Comparison of ENCODE assay signal across 1 cellular context in the genomic region with DNA sequence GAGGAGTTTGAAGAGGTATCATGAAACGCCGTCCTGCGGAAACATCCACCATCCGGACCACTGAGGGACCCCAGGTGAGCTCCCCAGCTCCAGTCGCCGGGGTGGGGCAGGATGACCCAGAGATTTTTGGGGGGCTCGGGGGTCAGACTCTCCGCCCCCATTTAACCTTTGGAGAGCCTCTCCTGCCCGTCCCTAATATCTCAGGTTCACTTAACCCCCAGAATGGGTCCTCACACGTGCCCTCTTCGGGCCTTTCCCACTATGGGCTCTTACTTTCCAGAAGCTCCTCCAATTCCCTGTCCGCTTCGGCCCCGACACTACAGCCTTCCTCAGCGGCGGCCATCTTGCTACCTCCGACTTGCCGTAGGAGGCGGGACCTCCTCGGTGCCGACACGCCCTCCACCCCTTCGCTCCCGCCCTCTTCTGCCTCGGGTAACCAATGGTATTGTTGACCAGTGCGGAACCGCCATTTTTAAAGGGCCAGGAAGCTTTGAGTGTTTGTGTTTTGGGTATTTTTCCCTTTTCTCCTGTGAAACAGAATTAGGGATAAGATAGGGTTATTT.
TF ChIP-seq lines count a peak whose summit lies in the region.

A gene with protein sequence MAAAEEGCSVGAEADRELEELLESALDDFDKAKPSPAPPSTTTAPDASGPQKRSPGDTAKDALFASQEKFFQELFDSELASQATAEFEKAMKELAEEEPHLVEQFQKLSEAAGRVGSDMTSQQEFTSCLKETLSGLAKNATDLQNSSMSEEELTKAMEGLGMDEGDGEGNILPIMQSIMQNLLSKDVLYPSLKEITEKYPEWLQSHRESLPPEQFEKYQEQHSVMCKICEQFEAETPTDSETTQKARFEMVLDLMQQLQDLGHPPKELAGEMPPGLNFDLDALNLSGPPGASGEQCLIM (minus strand): TSS at position 352 of the 563 bp plus-strand sequence. CDS start 9 bp downstream, at position 343.

TF ChIP-seq in K562, 482 proteins besides CTCF, POLR2A, EP300 and RAD21 (continued from another document and continues in another):
- TF ChIP-seq, protein P1, sequence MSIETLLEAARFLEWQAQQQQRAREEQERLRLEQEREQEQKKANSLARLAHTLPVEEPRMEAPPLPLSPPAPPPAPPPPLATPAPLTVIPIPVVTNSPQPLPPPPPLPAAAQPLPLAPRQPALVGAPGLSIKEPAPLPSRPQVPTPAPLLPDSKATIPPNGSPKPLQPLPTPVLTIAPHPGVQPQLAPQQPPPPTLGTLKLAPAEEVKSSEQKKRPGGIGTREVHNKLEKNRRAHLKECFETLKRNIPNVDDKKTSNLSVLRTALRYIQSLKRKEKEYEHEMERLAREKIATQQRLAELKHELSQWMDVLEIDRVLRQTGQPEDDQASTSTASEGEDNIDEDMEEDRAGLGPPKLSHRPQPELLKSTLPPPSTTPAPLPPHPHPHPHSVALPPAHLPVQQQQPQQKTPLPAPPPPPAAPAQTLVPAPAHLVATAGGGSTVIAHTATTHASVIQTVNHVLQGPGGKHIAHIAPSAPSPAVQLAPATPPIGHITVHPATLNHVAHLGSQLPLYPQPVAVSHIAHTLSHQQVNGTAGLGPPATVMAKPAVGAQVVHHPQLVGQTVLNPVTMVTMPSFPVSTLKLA (conservative IDR thresholded peaks at IDR 0.05), result peak; percentile 84 to 91
- TF ChIP-seq DIDO1 (tag; IDR thresholded peaks at IDR 0.05; ENCODE audit: low read depth), result peak; percentile 67
- TF ChIP-seq FOXK2 (conservative IDR thresholded peaks at IDR 0.05 in 1 of 2, IDR thresholded peaks at IDR 0.05 in 1 of 2; ENCODE audit: low read depth in 2 of 2), result peak; percentile 65 to 68; a peak in 2 of 4 replicates
- TF ChIP-seq BRD4 (IDR thresholded peaks at IDR 0.05), result peak; percentile 39; the same call in 1 of the 2 replicates
- peak; percentile 86; the same call in 1 of the 2 replicates for TF ChIP-seq PHF8 (IDR thresholded peaks at IDR 0.05; ENCODE audit: borderline replicate concordance, low read length)
- TF ChIP-seq SREBF2 (CRISPR knock-in tag; IDR thresholded peaks at IDR 0.05), result no peak
- no peak for TF ChIP-seq ZNF778 (CRISPR knock-in tag; IDR thresholded peaks at IDR 0.05)
- TF ChIP-seq POU5F1 (IDR thresholded peaks at IDR 0.05; ENCODE audit: borderline replicate concordance, low read depth, low read length, partially characterized antibody), result peak; percentile 64
- TF ChIP-seq, protein P2, sequence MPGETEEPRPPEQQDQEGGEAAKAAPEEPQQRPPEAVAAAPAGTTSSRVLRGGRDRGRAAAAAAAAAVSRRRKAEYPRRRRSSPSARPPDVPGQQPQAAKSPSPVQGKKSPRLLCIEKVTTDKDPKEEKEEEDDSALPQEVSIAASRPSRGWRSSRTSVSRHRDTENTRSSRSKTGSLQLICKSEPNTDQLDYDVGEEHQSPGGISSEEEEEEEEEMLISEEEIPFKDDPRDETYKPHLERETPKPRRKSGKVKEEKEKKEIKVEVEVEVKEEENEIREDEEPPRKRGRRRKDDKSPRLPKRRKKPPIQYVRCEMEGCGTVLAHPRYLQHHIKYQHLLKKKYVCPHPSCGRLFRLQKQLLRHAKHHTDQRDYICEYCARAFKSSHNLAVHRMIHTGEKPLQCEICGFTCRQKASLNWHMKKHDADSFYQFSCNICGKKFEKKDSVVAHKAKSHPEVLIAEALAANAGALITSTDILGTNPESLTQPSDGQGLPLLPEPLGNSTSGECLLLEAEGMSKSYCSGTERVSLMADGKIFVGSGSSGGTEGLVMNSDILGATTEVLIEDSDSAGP (CRISPR knock-in tag; IDR thresholded peaks at IDR 0.05), result peak; percentile 87
- TF ChIP-seq SIN3B (IDR thresholded peaks at IDR 0.05; ENCODE audit: low read depth), result peak; percentile 94
- no peak for TF ChIP-seq SMAD2 (IDR thresholded peaks at IDR 0.05; ENCODE audit: low read depth, low read length)
- TF ChIP-seq ILF3 (IDR thresholded peaks at IDR 0.05; ENCODE audit: borderline replicate concordance), result no peak
- peak; percentile 90 for TF ChIP-seq NFRKB (IDR thresholded peaks at IDR 0.05; ENCODE audit: low read depth)
- TF ChIP-seq CBFA2T2 (conservative IDR thresholded peaks at IDR 0.05), result no peak
- TF ChIP-seq ARID1B (IDR thresholded peaks at IDR 0.05), result no peak
- TF ChIP-seq, protein P3, sequence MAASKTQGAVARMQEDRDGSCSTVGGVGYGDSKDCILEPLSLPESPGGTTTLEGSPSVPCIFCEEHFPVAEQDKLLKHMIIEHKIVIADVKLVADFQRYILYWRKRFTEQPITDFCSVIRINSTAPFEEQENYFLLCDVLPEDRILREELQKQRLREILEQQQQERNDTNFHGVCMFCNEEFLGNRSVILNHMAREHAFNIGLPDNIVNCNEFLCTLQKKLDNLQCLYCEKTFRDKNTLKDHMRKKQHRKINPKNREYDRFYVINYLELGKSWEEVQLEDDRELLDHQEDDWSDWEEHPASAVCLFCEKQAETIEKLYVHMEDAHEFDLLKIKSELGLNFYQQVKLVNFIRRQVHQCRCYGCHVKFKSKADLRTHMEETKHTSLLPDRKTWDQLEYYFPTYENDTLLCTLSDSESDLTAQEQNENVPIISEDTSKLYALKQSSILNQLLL (CRISPR knock-in tag; IDR thresholded peaks at IDR 0.05; ENCODE audit: borderline replicate concordance), result no peak
- TF ChIP-seq MXI1 (IDR thresholded peaks at IDR 0.05; ENCODE audit: low read depth, low read length), result peak; percentile 65; the same call in 1 of the 2 replicates
- 0 out of 2 replicates have a peak, but pooled peaks have one; percentile 20 for TF ChIP-seq MYC (IDR thresholded peaks at IDR 0.05; ENCODE audit: low read depth, low read length)
- no peak for TF ChIP-seq MYC (CRISPR knock-in tag; IDR thresholded peaks at IDR 0.05; ENCODE audit: borderline replicate concordance, low read depth)
- peak; percentile 59 for TF ChIP-seq EP400 (IDR thresholded peaks at IDR 0.05)
- TF ChIP-seq POLR2G (IDR thresholded peaks at IDR 0.05; ENCODE audit: low read depth, low read length), result peak; percentile 84
- peak; percentile 90 for TF ChIP-seq KDM5B (IDR thresholded peaks at IDR 0.05; ENCODE audit: insufficient replicate concordance, low read depth, low read length)
- peak; percentile 89 for TF ChIP-seq TAF9B (IDR thresholded peaks at IDR 0.05; ENCODE audit: partially characterized antibody)
- TF ChIP-seq, protein P4, sequence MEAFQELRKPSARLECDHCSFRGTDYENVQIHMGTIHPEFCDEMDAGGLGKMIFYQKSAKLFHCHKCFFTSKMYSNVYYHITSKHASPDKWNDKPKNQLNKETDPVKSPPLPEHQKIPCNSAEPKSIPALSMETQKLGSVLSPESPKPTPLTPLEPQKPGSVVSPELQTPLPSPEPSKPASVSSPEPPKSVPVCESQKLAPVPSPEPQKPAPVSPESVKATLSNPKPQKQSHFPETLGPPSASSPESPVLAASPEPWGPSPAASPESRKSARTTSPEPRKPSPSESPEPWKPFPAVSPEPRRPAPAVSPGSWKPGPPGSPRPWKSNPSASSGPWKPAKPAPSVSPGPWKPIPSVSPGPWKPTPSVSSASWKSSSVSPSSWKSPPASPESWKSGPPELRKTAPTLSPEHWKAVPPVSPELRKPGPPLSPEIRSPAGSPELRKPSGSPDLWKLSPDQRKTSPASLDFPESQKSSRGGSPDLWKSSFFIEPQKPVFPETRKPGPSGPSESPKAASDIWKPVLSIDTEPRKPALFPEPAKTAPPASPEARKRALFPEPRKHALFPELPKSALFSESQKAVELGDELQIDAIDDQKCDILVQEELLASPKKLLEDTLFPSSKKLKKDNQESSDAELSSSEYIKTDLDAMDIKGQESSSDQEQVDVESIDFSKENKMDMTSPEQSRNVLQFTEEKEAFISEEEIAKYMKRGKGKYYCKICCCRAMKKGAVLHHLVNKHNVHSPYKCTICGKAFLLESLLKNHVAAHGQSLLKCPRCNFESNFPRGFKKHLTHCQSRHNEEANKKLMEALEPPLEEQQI (IDR thresholded peaks at IDR 0.05), result no peak
- TF ChIP-seq RFX1 (IDR thresholded peaks at IDR 0.05), result peak; percentile 51; the same call in 1 of the 2 replicates
- TF ChIP-seq, protein P5, sequence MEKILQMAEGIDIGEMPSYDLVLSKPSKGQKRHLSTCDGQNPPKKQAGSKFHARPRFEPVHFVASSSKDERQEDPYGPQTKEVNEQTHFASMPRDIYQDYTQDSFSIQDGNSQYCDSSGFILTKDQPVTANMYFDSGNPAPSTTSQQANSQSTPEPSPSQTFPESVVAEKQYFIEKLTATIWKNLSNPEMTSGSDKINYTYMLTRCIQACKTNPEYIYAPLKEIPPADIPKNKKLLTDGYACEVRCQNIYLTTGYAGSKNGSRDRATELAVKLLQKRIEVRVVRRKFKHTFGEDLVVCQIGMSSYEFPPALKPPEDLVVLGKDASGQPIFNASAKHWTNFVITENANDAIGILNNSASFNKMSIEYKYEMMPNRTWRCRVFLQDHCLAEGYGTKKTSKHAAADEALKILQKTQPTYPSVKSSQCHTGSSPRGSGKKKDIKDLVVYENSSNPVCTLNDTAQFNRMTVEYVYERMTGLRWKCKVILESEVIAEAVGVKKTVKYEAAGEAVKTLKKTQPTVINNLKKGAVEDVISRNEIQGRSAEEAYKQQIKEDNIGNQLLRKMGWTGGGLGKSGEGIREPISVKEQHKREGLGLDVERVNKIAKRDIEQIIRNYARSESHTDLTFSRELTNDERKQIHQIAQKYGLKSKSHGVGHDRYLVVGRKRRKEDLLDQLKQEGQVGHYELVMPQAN (IDR thresholded peaks at IDR 0.05; ENCODE audit: borderline replicate concordance), result peak; percentile 81
- peak; percentile 97 to 98; a peak in 3 of 4 replicates for TF ChIP-seq SIN3A (IDR thresholded peaks at IDR 0.05; ENCODE audit: borderline replicate concordance in 2 of 2, control insufficient read depth in 1 of 2, low read depth in 2 of 2, low read length in 2 of 2)
- TF ChIP-seq ETS2 (tag; IDR thresholded peaks at IDR 0.05; ENCODE audit: borderline replicate concordance, poor library complexity, severe bottlenecking), result no peak
- TF ChIP-seq, protein P6, sequence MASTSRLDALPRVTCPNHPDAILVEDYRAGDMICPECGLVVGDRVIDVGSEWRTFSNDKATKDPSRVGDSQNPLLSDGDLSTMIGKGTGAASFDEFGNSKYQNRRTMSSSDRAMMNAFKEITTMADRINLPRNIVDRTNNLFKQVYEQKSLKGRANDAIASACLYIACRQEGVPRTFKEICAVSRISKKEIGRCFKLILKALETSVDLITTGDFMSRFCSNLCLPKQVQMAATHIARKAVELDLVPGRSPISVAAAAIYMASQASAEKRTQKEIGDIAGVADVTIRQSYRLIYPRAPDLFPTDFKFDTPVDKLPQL (IDR thresholded peaks at IDR 0.05; ENCODE audit: extremely low read depth, insufficient read length), result no peak
- peak; percentile 70 for TF ChIP-seq NEUROD1 (IDR thresholded peaks at IDR 0.05; ENCODE audit: borderline replicate concordance, low read depth, low read length, partially characterized antibody)
- TF ChIP-seq GTF2E2 (tag; IDR thresholded peaks at IDR 0.05), result peak; percentile 80; the same call in 1 of the 2 replicates
- TF ChIP-seq NONO (IDR thresholded peaks at IDR 0.05; ENCODE audit: low read depth in 2 of 2, low read length in 1 of 2), result 0 out of 4 replicates have a peak, but pooled peaks of 1 of the 2 experiments have one; percentile 18
- TF ChIP-seq ZSCAN29 (IDR thresholded peaks at IDR 0.05), result no peak
- TF ChIP-seq BDP1 (IDR thresholded peaks at IDR 0.05; ENCODE audit: insufficient read depth, insufficient read length), result no peak
- TF ChIP-seq SAP30 (IDR thresholded peaks at IDR 0.05; ENCODE audit: borderline replicate concordance, insufficient read depth, low read depth, low read length, poor library complexity, severe bottlenecking), result peak; percentile 94
- TF ChIP-seq STAT5A (IDR thresholded peaks at IDR 0.05; ENCODE audit: borderline replicate concordance, low read length), result 0 out of 2 replicates have a peak, but pooled peaks have one; percentile 12
- TF ChIP-seq, protein P7, sequence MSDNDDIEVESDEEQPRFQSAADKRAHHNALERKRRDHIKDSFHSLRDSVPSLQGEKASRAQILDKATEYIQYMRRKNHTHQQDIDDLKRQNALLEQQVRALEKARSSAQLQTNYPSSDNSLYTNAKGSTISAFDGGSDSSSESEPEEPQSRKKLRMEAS (CRISPR knock-in tag; IDR thresholded peaks at IDR 0.05), result peak; percentile 55; the same call in 1 of the 2 replicates
- TF ChIP-seq, protein P8, sequence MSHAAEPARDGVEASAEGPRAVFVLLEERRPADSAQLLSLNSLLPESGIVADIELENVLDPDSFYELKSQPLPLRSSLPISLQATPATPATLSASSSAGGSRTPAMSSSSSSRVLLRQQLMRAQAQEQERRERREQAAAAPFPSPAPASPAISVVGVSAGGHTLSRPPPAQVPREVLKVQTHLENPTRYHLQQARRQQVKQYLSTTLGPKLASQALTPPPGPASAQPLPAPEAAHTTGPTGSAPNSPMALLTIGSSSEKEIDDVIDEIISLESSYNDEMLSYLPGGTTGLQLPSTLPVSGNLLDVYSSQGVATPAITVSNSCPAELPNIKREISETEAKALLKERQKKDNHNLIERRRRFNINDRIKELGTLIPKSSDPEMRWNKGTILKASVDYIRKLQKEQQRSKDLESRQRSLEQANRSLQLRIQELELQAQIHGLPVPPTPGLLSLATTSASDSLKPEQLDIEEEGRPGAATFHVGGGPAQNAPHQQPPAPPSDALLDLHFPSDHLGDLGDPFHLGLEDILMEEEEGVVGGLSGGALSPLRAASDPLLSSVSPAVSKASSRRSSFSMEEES (CRISPR knock-in tag; IDR thresholded peaks at IDR 0.05), result no peak
- TF ChIP-seq SMARCC2 (IDR thresholded peaks at IDR 0.05; ENCODE audit: low read depth), result no peak
- TF ChIP-seq MTA3 (IDR thresholded peaks at IDR 0.05; ENCODE audit: borderline replicate concordance), result peak; percentile 97
- peak in 1 of 2 experiments; percentile 28; a peak in 1 of 4 replicates for TF ChIP-seq SRF (CRISPR knock-in tag; IDR thresholded peaks at IDR 0.05)
- TF ChIP-seq, protein P9, sequence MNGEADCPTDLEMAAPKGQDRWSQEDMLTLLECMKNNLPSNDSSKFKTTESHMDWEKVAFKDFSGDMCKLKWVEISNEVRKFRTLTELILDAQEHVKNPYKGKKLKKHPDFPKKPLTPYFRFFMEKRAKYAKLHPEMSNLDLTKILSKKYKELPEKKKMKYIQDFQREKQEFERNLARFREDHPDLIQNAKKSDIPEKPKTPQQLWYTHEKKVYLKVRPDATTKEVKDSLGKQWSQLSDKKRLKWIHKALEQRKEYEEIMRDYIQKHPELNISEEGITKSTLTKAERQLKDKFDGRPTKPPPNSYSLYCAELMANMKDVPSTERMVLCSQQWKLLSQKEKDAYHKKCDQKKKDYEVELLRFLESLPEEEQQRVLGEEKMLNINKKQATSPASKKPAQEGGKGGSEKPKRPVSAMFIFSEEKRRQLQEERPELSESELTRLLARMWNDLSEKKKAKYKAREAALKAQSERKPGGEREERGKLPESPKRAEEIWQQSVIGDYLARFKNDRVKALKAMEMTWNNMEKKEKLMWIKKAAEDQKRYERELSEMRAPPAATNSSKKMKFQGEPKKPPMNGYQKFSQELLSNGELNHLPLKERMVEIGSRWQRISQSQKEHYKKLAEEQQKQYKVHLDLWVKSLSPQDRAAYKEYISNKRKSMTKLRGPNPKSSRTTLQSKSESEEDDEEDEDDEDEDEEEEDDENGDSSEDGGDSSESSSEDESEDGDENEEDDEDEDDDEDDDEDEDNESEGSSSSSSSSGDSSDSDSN (IDR thresholded peaks at IDR 0.05; ENCODE audit: borderline replicate concordance in 1 of 2, low read depth in 2 of 2, low read length in 2 of 2), result peak in 1 of 2 experiments; percentile 44; a peak in 1 of 4 replicates
- 0 out of 2 replicates have a peak, but pooled peaks have one; percentile 47 for TF ChIP-seq NR2C2 (CRISPR knock-in tag; IDR thresholded peaks at IDR 0.05)
- peak; percentile 65 for TF ChIP-seq NR2C2 (tag; IDR thresholded peaks at IDR 0.05)
- TF ChIP-seq SP1 (CRISPR knock-in tag; IDR thresholded peaks at IDR 0.05), result peak; percentile 94
- TF ChIP-seq ZBTB7A (IDR thresholded peaks at IDR 0.05; ENCODE audit: borderline replicate concordance, control insufficient read depth, low read depth, low read length), result peak; percentile 81; the same call in 1 of the 2 replicates
- TF ChIP-seq CREB1 (IDR thresholded peaks at IDR 0.05), result peak; percentile 37; the same call in 1 of the 2 replicates
- peak; percentile 60 for TF ChIP-seq CREB1 (CRISPR knock-in tag; IDR thresholded peaks at IDR 0.05)
- no peak for TF ChIP-seq DDX20 (tag; IDR thresholded peaks at IDR 0.05; ENCODE audit: low read depth)
